20 cellular contexts compared by ENCODE assay signal in the genomic region with DNA sequence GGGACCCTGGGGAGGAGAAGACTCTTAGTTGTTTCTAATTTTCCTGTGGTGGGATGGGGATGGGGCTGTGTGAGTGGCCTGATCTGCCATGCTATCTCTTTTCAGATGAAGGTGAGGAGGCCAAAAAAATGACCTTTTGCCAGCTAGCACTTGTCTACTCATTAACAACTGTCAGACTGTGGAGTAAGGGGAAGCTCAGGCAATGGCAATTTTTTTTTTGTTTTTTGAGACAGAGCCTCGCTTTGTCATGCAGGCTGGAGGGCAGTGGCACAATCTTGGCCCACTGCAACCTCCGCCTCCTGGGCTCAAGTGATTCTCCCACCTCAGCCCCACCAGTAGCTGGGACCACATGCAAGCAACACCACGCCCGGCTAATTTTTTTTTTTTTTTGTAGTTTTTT. TPM values are rescaled to one million over a fixed set of nuclear protein-coding genes. Genes with fewer than 3 reads are reported as not detected.
DNase-seq lines count a peak whose midpoint lies in the region; ATAC-seq and TF ChIP-seq lines count a peak whose summit lies in the region.
"Had no signal": no experiment of that assay in that cellular context is flagged by ENCODE, and none has a peak within 500 bp of the region (broad histone marks: within the 10 kb centered on the region; RNA-seq: fewer than 3 reads in every experiment).

No MANE protein-coding gene starts in this region.

- H3K27me3 ChIP-seq in right lobe of liver = no peaks in the 10 kb centered on the region
- no peaks in the 10 kb centered on the region for H3K27me3 ChIP-seq in spleen (replicated peaks in 1 of 7)

- WGBS in right lobe of liver (ENCODE audit: insufficient coverage, low coverage, low lambda C conversion rate, missing lambda C conversion rate) = no CpG with 5 or more reads among the region's 4 CpGs
- WGBS in spleen, 5 donors = 89 to 93% (median 92%) methylated on average over 4 of the region's 4 CpGs

- TF ChIP-seq CTCF in right lobe of liver (IDR thresholded peaks at IDR 0.05) (no peak), neural crest cell (conservative IDR thresholded peaks at IDR 0.05) (no peak), spleen (IDR thresholded peaks at IDR 0.05 in 8 of 11, conservative IDR thresholded peaks at IDR 0.05 in 3 of 11) (no peak)

- no peak overlapping the region for H3K27ac ChIP-seq in right lobe of liver
- no peak overlapping the region for H3K27ac ChIP-seq in spleen
- H3K27ac ChIP-seq: 22Rv1; A549; BLaER1 treated with 17β-estradiol and CSF1 and Interleukin-3, amounts not matched to agents 10 nM and 100 nM; C4-2B had no signal

- no peak for TF ChIP-seq POLR2A in right lobe of liver (IDR thresholded peaks at IDR 0.05)
- no peak for TF ChIP-seq POLR2A in spleen (IDR thresholded peaks at IDR 0.05)

- intact Hi-C loops in right lobe of liver (cut with DNase I) (no loop called here), spleen (cut with DNase I; ENCODE audit: low total_unique reads) (no loop called here)

- H3K4me1 Mint-ChIP-seq in neural crest cell = peaks cover 15% of the 10 kb centered on the region
- H3K4me1 Mint-ChIP-seq: B cell had no signal

- H3K36me3 Mint-ChIP-seq in neural crest cell (ENCODE audit: low read depth) = peaks cover 27% of the 10 kb centered on the region

- H3K36me3 ChIP-seq in right lobe of liver (no peaks in the 10 kb centered on the region), spleen (peaks cover 0 to 48% (median 0%) of the 10 kb centered on the region in 6 donors)

- DNase-seq in left lobe of liver (ENCODE audit: low spot score) (no peak), right lobe of liver (no peak), neural crest cell (ENCODE audit: low read depth, low spot score) (no peak), spleen (peak; percentile 27), T-helper 2 cell (no peak)
- DNase-seq in activated CD4-positive, alpha-beta T cell treated with anti-CD3 and anti-CD28 coated beads, Interleukin-2, amount 50 U/mL, for 1 hour = no peak
- DNase-seq: AML-193; Caco-2; Calu3; CD4-positive, alpha-beta T cell; CD8-positive, alpha-beta T cell; DMS79 treated with DMSO at 0.1 percent for 48 hours; GF-D8 had no signal

- peaks cover 5% of the 10 kb centered on the region for H3K9me3 Mint-ChIP-seq in neural crest cell
- H3K9me3 Mint-ChIP-seq: CD4-positive, alpha-beta T cell; CD8-positive, alpha-beta T cell had no signal

- H3K9me3 ChIP-seq in right lobe of liver (no peaks in the 10 kb centered on the region), spleen (no peaks in the 10 kb centered on the region)
- H3K9me3 ChIP-seq: A549, Caco-2 had no signal

- H3K4me3 ChIP-seq in right lobe of liver (no peak overlapping the region), spleen (no peak overlapping the region)
- H3K4me3 ChIP-seq: A549; BLaER1 treated with 17β-estradiol and CSF1 and Interleukin-3, amounts not matched to agents 10 nM and 100 nM had no signal

- peak; percentile 70 for ATAC-seq in left lobe of liver
- ATAC-seq in right lobe of liver = peak in 3 of 4 donors; percentile 38 to 47 (median 39)
- no peak for ATAC-seq in HG03457 (IDR thresholded peaks at IDR 0.05; ENCODE audit: unreplicated experiment)
- no peak for ATAC-seq in GM21825 (IDR thresholded peaks at IDR 0.05; ENCODE audit: unreplicated experiment)
- ATAC-seq: A549; CD8-positive, alpha-beta T cell had no signal

- H3K4me3 Mint-ChIP-seq in neural crest cell = no peak overlapping the region
- H3K4me3 Mint-ChIP-seq: B cell; CD4-positive, alpha-beta T cell; CD8-positive, alpha-beta T cell had no signal

- no peaks in the 10 kb centered on the region for H3K27me3 Mint-ChIP-seq in neural crest cell (ENCODE audit: low read depth)
- H3K27me3 Mint-ChIP-seq: B cell; CD4-positive, alpha-beta T cell had no signal

- peak overlapping the region; percentile 28 for H3K27ac Mint-ChIP-seq in neural crest cell (ENCODE audit: unreplicated experiment)
- H3K27ac Mint-ChIP-seq: B cell; CD4-positive, alpha-beta T cell; CD8-positive, alpha-beta T cell had no signal

- H3K4me1 ChIP-seq in right lobe of liver (no peaks in the 10 kb centered on the region), spleen (no peaks in the 10 kb centered on the region)
- H3K4me1 ChIP-seq: A549, Caco-2 had no signal

RNA-seq across cellular contexts. Expression of a gene that starts 23.0 kb away (rescaled TPM):
- total RNA-seq in left lobe of liver (8.1 TPM), right lobe of liver (1 to 10 TPM; 2.7 to 9.0 (median 4.8) TPM), neural crest cell (46.2 and 53.7 TPM in 2 replicates), spleen (10 to 100 TPM in 5 of 7 donors, 1 to 10 TPM in 2; 6.5 to 18.1 (median 16.6) TPM)
- 1 to 10 TPM in 1 of 3 donors, under 1 TPM in 2; 0.85 to 3.5 (median 0.86) TPM for polyA plus RNA-seq in spleen

Comparison
In these comparisons a context has a peak if more than half of its experiments do, and no peak if none do; other contexts are left out.
1. ATAC-seq: peak in left lobe of liver (single experiment) and right lobe of liver (3 of 4); none in HG03457 (single experiment) and GM21825 (single experiment).